In the genomic region with DNA sequence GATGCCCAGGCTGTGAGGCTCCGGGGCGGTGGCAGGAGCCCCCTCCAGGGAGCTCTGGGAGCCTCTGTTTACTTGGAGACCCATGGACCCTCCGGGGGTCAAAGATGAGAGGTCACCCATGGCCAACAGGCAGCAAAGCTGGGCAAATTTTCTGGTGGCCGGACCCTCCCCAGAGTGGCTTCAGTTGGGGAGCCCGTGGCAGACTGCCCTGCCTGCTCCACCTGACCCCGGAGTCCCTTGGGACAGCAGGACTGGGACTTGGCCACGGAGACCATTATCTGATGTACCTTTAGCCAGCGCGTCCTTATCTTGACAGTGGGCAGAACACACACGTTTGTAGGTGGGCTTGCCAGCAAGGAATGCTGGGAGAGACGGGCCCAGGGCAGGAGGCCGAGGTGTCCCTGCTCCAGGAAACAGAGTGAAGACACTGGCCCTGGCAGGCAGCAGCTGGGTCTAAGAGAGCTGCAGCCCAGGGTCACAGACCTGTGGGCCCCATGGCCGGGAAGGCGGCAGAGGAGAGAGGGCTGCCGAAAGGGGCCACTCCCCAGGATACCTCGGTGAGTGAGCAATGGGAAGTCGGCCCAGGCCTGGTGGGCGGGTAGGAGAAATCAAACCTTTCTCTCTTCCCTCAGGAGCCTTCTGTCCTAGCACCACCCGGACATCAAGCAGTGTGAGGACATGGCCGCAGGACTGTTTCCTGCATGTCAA, we compare ENCODE assay signal across 1 cellular context.
TF ChIP-seq lines count a peak whose summit lies in the region.

A gene (minus strand): TSS at position 280 of the 708 bp plus-strand sequence. CDS start 160 bp downstream, at position 120.
A gene (plus strand): TSS at position 412 of the 708 bp plus-strand sequence. CDS start 83 bp downstream, at position 495.

TF ChIP-seq in HepG2, 621 proteins besides CTCF, POLR2A, EP300 and RAD21 (continued from another document and continues in another):
- TF ChIP-seq, protein P1, sequence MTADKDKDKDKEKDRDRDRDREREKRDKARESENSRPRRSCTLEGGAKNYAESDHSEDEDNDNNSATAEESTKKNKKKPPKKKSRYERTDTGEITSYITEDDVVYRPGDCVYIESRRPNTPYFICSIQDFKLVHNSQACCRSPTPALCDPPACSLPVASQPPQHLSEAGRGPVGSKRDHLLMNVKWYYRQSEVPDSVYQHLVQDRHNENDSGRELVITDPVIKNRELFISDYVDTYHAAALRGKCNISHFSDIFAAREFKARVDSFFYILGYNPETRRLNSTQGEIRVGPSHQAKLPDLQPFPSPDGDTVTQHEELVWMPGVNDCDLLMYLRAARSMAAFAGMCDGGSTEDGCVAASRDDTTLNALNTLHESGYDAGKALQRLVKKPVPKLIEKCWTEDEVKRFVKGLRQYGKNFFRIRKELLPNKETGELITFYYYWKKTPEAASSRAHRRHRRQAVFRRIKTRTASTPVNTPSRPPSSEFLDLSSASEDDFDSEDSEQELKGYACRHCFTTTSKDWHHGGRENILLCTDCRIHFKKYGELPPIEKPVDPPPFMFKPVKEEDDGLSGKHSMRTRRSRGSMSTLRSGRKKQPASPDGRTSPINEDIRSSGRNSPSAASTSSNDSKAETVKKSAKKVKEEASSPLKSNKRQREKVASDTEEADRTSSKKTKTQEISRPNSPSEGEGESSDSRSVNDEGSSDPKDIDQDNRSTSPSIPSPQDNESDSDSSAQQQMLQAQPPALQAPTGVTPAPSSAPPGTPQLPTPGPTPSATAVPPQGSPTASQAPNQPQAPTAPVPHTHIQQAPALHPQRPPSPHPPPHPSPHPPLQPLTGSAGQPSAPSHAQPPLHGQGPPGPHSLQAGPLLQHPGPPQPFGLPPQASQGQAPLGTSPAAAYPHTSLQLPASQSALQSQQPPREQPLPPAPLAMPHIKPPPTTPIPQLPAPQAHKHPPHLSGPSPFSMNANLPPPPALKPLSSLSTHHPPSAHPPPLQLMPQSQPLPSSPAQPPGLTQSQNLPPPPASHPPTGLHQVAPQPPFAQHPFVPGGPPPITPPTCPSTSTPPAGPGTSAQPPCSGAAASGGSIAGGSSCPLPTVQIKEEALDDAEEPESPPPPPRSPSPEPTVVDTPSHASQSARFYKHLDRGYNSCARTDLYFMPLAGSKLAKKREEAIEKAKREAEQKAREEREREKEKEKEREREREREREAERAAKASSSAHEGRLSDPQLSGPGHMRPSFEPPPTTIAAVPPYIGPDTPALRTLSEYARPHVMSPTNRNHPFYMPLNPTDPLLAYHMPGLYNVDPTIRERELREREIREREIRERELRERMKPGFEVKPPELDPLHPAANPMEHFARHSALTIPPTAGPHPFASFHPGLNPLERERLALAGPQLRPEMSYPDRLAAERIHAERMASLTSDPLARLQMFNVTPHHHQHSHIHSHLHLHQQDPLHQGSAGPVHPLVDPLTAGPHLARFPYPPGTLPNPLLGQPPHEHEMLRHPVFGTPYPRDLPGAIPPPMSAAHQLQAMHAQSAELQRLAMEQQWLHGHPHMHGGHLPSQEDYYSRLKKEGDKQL (CRISPR knock-in tag; IDR thresholded peaks at IDR 0.05; ENCODE audit: low read depth): no peak
- TF ChIP-seq ZSCAN29 (CRISPR knock-in tag; conservative IDR thresholded peaks at IDR 0.05): no peak
- TF ChIP-seq, protein P2, sequence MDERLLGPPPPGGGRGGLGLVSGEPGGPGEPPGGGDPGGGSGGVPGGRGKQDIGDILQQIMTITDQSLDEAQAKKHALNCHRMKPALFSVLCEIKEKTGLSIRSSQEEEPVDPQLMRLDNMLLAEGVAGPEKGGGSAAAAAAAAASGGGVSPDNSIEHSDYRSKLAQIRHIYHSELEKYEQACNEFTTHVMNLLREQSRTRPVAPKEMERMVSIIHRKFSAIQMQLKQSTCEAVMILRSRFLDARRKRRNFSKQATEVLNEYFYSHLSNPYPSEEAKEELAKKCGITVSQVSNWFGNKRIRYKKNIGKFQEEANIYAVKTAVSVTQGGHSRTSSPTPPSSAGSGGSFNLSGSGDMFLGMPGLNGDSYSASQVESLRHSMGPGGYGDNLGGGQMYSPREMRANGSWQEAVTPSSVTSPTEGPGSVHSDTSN (CRISPR knock-in tag; IDR thresholded peaks at IDR 0.05): no peak
- no peak for TF ChIP-seq MAFF (IDR thresholded peaks at IDR 0.05; ENCODE audit: low read depth, low read length)
- TF ChIP-seq MED1 (CRISPR knock-in tag; IDR thresholded peaks at IDR 0.05): peak; percentile 48
- no peak for TF ChIP-seq TCF7L2 (IDR thresholded peaks at IDR 0.05; ENCODE audit: low read depth, low read length)
- TF ChIP-seq U2AF2 (IDR thresholded peaks at IDR 0.05; ENCODE audit: low read depth, low read length): no peak
- no peak for TF ChIP-seq LCORL (IDR thresholded peaks at IDR 0.05)
- TF ChIP-seq LCORL (CRISPR knock-in tag; IDR thresholded peaks at IDR 0.05): peak; percentile 10; the same call in 1 of the 2 replicates
- TF ChIP-seq RAD51 (IDR thresholded peaks at IDR 0.05; ENCODE audit: borderline replicate concordance): no peak
- TF ChIP-seq NR2F2 (IDR thresholded peaks at IDR 0.05; ENCODE audit: borderline replicate concordance, low read depth): 0 out of 2 replicates have a peak, but pooled peaks have one; percentile 56
- 0 out of 2 replicates have a peak, but pooled peaks have one; percentile 14 for TF ChIP-seq SNAPC2 (CRISPR knock-in tag; IDR thresholded peaks at IDR 0.05)
- TF ChIP-seq YY1 (IDR thresholded peaks at IDR 0.05; ENCODE audit: insufficient read depth, insufficient replicate concordance, low read depth, low read length): peak; percentile 88
- peak; percentile 52; the same call in 1 of the 2 replicates for TF ChIP-seq TBX2 (CRISPR knock-in tag; IDR thresholded peaks at IDR 0.05; ENCODE audit: borderline replicate concordance)
- peak; percentile 14; the same call in 1 of the 2 replicates for TF ChIP-seq KMT2B (CRISPR knock-in tag; IDR thresholded peaks at IDR 0.05)
- no peak for TF ChIP-seq ATF7-NPFF (CRISPR knock-in tag; IDR thresholded peaks at IDR 0.05; ENCODE audit: low read depth)
- TF ChIP-seq, protein P3, sequence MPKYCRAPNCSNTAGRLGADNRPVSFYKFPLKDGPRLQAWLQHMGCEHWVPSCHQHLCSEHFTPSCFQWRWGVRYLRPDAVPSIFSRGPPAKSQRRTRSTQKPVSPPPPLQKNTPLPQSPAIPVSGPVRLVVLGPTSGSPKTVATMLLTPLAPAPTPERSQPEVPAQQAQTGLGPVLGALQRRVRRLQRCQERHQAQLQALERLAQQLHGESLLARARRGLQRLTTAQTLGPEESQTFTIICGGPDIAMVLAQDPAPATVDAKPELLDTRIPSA (CRISPR knock-in tag; IDR thresholded peaks at IDR 0.05; ENCODE audit: borderline replicate concordance): no peak
- peak; percentile 61; the same call in 1 of the 2 replicates for TF ChIP-seq ESRRA (CRISPR knock-in tag; IDR thresholded peaks at IDR 0.05; ENCODE audit: low read depth)
- no peak for TF ChIP-seq JARID2 (CRISPR knock-in tag; IDR thresholded peaks at IDR 0.05; ENCODE audit: insufficient replicate concordance)
- TF ChIP-seq FOXK2 (IDR thresholded peaks at IDR 0.05): no peak
- TF ChIP-seq WIZ (CRISPR knock-in tag; IDR thresholded peaks at IDR 0.05): no peak
- no peak; the same call in 1 of the 2 replicates for TF ChIP-seq ZNF775 (CRISPR knock-in tag; IDR thresholded peaks at IDR 0.05; ENCODE audit: borderline replicate concordance)
- TF ChIP-seq RBAK (CRISPR knock-in tag; IDR thresholded peaks at IDR 0.05): no peak
- no peak for TF ChIP-seq ZNF335 (CRISPR knock-in tag; IDR thresholded peaks at IDR 0.05)
- TF ChIP-seq, protein P4, sequence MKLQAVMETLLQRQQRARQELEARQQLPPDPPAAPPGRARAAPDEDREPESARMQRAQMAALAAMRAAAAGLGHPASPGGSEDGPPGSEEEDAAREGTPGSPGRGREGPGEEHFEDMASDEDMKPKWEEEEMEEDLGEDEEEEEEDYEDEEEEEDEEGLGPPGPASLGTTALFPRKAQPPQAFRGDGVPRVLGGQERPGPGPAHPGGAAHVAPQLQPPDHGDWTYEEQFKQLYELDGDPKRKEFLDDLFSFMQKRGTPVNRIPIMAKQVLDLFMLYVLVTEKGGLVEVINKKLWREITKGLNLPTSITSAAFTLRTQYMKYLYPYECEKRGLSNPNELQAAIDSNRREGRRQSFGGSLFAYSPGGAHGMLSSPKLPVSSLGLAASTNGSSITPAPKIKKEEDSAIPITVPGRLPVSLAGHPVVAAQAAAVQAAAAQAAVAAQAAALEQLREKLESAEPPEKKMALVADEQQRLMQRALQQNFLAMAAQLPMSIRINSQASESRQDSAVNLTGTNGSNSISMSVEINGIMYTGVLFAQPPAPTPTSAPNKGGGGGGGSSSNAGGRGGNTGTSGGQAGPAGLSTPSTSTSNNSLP (IDR thresholded peaks at IDR 0.05; ENCODE audit: low read depth, low read length): no peak
- no peak for TF ChIP-seq NFYC (CRISPR knock-in tag; IDR thresholded peaks at IDR 0.05)
- peak; percentile 96 for TF ChIP-seq ZFY (CRISPR knock-in tag; IDR thresholded peaks at IDR 0.05)
- peak; percentile 45; the same call in 1 of the 2 replicates for TF ChIP-seq SMAD1 (CRISPR knock-in tag; IDR thresholded peaks at IDR 0.05; ENCODE audit: borderline replicate concordance, low read depth)
- TF ChIP-seq GATAD2A (CRISPR knock-in tag; IDR thresholded peaks at IDR 0.05): peak; percentile 53
- TF ChIP-seq ZNF615 (CRISPR knock-in tag; IDR thresholded peaks at IDR 0.05; ENCODE audit: borderline replicate concordance): no peak
- peak; percentile 66 for TF ChIP-seq ETV5 (CRISPR knock-in tag; IDR thresholded peaks at IDR 0.05; ENCODE audit: borderline replicate concordance)
- no peak for TF ChIP-seq IRX3 (CRISPR knock-in tag; IDR thresholded peaks at IDR 0.05; ENCODE audit: borderline replicate concordance, low read depth)
- TF ChIP-seq ZNF616 (CRISPR knock-in tag; IDR thresholded peaks at IDR 0.05; ENCODE audit: low read depth): 0 out of 2 replicates have a peak, but pooled peaks have one; percentile 9
- TF ChIP-seq PCBP1 (IDR thresholded peaks at IDR 0.05; ENCODE audit: borderline replicate concordance, low read depth, low read length): 0 out of 2 replicates have a peak, but pooled peaks have one; percentile 61
- TF ChIP-seq, protein P5, sequence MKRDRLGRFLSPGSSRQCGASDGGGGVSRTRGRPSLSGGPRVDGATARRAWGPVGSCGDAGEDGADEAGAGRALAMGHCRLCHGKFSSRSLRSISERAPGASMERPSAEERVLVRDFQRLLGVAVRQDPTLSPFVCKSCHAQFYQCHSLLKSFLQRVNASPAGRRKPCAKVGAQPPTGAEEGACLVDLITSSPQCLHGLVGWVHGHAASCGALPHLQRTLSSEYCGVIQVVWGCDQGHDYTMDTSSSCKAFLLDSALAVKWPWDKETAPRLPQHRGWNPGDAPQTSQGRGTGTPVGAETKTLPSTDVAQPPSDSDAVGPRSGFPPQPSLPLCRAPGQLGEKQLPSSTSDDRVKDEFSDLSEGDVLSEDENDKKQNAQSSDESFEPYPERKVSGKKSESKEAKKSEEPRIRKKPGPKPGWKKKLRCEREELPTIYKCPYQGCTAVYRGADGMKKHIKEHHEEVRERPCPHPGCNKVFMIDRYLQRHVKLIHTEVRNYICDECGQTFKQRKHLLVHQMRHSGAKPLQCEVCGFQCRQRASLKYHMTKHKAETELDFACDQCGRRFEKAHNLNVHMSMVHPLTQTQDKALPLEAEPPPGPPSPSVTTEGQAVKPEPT (CRISPR knock-in tag; IDR thresholded peaks at IDR 0.05; ENCODE audit: low read depth): 0 out of 2 replicates have a peak, but pooled peaks have one; percentile 27
- TF ChIP-seq ZNF772 (CRISPR knock-in tag; IDR thresholded peaks at IDR 0.05): peak; percentile 82; the same call in 1 of the 2 replicates
- TF ChIP-seq, protein P6, sequence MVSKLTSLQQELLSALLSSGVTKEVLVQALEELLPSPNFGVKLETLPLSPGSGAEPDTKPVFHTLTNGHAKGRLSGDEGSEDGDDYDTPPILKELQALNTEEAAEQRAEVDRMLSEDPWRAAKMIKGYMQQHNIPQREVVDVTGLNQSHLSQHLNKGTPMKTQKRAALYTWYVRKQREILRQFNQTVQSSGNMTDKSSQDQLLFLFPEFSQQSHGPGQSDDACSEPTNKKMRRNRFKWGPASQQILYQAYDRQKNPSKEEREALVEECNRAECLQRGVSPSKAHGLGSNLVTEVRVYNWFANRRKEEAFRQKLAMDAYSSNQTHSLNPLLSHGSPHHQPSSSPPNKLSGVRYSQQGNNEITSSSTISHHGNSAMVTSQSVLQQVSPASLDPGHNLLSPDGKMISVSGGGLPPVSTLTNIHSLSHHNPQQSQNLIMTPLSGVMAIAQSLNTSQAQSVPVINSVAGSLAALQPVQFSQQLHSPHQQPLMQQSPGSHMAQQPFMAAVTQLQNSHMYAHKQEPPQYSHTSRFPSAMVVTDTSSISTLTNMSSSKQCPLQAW (CRISPR knock-in tag; IDR thresholded peaks at IDR 0.05): peak; percentile 63
- peak; percentile 85 for TF ChIP-seq TAF1 (CRISPR knock-in tag; IDR thresholded peaks at IDR 0.05)
- TF ChIP-seq NONO (IDR thresholded peaks at IDR 0.05): no peak
- peak; percentile 12; the same call in 1 of the 2 replicates for TF ChIP-seq NONO (CRISPR knock-in tag; conservative IDR thresholded peaks at IDR 0.05)
- no peak for TF ChIP-seq NFYB (CRISPR knock-in tag; IDR thresholded peaks at IDR 0.05)
- TF ChIP-seq HNRNPUL1 (IDR thresholded peaks at IDR 0.05; ENCODE audit: low read depth, low read length): no peak
- peak; percentile 92 for TF ChIP-seq GABPB1 (CRISPR knock-in tag; IDR thresholded peaks at IDR 0.05)
- no peak for TF ChIP-seq ZFP1 (CRISPR knock-in tag; IDR thresholded peaks at IDR 0.05)
- TF ChIP-seq CHD4 (IDR thresholded peaks at IDR 0.05; ENCODE audit: borderline replicate concordance, low read length): no peak
- TF ChIP-seq, protein P7, sequence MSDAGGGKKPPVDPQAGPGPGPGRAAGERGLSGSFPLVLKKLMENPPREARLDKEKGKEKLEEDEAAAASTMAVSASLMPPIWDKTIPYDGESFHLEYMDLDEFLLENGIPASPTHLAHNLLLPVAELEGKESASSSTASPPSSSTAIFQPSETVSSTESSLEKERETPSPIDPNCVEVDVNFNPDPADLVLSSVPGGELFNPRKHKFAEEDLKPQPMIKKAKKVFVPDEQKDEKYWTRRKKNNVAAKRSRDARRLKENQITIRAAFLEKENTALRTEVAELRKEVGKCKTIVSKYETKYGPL (CRISPR knock-in tag; IDR thresholded peaks at IDR 0.05): peak; percentile 59; the same call in 1 of the 2 replicates
- TF ChIP-seq, protein P8, sequence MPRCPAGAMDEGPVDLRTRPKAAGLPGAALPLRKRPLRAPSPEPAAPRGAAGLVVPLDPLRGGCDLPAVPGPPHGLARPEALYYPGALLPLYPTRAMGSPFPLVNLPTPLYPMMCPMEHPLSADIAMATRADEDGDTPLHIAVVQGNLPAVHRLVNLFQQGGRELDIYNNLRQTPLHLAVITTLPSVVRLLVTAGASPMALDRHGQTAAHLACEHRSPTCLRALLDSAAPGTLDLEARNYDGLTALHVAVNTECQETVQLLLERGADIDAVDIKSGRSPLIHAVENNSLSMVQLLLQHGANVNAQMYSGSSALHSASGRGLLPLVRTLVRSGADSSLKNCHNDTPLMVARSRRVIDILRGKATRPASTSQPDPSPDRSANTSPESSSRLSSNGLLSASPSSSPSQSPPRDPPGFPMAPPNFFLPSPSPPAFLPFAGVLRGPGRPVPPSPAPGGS (CRISPR knock-in tag; IDR thresholded peaks at IDR 0.05): peak; percentile 43; the same call in 1 of the 2 replicates
- TF ChIP-seq, protein P9, sequence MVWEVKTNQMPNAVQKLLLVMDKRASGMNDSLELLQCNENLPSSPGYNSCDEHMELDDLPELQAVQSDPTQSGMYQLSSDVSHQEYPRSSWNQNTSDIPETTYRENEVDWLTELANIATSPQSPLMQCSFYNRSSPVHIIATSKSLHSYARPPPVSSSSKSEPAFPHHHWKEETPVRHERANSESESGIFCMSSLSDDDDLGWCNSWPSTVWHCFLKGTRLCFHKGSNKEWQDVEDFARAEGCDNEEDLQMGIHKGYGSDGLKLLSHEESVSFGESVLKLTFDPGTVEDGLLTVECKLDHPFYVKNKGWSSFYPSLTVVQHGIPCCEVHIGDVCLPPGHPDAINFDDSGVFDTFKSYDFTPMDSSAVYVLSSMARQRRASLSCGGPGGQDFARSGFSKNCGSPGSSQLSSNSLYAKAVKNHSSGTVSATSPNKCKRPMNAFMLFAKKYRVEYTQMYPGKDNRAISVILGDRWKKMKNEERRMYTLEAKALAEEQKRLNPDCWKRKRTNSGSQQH (CRISPR knock-in tag; IDR thresholded peaks at IDR 0.05; ENCODE audit: low read depth): 0 out of 2 replicates have a peak, but pooled peaks have one; percentile 56
